Comparison of ENCODE assay signal across 8 cellular contexts in genomic region chr16:87909203-87909935, GRCh38. TPM values are rescaled to one million over a fixed set of nuclear protein-coding genes. Genes with fewer than 3 reads are reported as not detected.
DNase-seq lines count a peak whose midpoint lies in the region; ATAC-seq and TF ChIP-seq lines count a peak whose summit lies in the region.
"Not testable (repeated sequence)": the region's sequence is repeated elsewhere in the genome, so short reads cannot be mapped to it uniquely, and the experiment has no call there.

No MANE protein-coding gene starts in this region.

- ATAC-seq in GM19372 (IDR thresholded peaks at IDR 0.05; ENCODE audit: low read depth, unreplicated experiment) (peak; percentile 85), HG03432 (IDR thresholded peaks at IDR 0.05; ENCODE audit: unreplicated experiment) (peak; percentile 75), left lobe of liver (peak; percentile 41)

- not testable (repeated sequence) for H3K9me3 ChIP-seq in BLaER1

- peak overlapping the region; percentile 74 for H3K4me2 ChIP-seq in BLaER1

- H3K4me1 ChIP-seq in BLaER1 = peaks cover 74% of the 10 kb centered on the region

- H3K27me3 ChIP-seq in BLaER1 = peaks cover 11% of the 10 kb centered on the region; the same call in 1 of the 2 replicates

- not testable (repeated sequence) for H3K36me3 ChIP-seq in BLaER1

- H3K27ac ChIP-seq in BLaER1 = not testable (repeated sequence)

- H3K9ac ChIP-seq in BLaER1 = not testable (repeated sequence)

- peak; percentile 86 for TF ChIP-seq CTCF in choroid plexus epithelial cell (conservative IDR thresholded peaks at IDR 0.05; ENCODE audit: low read depth, low read length)

- not testable (repeated sequence) for H3K4me3 ChIP-seq in BLaER1; choroid plexus epithelial cell (ENCODE audit: low read depth, low read length)

- H4K20me1 ChIP-seq in BLaER1 = not testable (repeated sequence)

- DNase-seq in NCI-H82 treated with DMSO at 0.1 percent for 48 hours (lab: John Stamatoyannopoulos, UW; ENCODE audit: unreplicated experiment) = peak; percentile 46
- peak; percentile 79 to 85 for DNase-seq in activated CD4-positive, alpha-beta T cell treated with anti-CD3 and anti-CD28 coated beads, Interleukin-2, amount 50 U/mL, for 4 hours
- peak; percentile 55 for DNase-seq in choroid plexus epithelial cell (ENCODE audit: low read depth)
- DNase-seq in left lobe of liver (ENCODE audit: low spot score) = not testable (repeated sequence)
- DNase-seq in stimulated activated CD4-positive, alpha-beta T cell treated with anti-CD3 and anti-CD28 coated beads, Interleukin-4, amount 100 ng/mL, for 4 hours = peak; percentile 81 to 88

RNA-seq across cellular contexts. Expression of gene CA5A, which starts 27.0 kb away (rescaled TPM):
- total RNA-seq in left lobe of liver = 35.7 TPM

RNA-seq across cellular contexts. Expression of gene SLC7A5, which starts 40.1 kb away (rescaled TPM):
- 13.4 TPM for total RNA-seq in left lobe of liver

RNA-seq across cellular contexts. Expression of gene BANP, which starts 41.9 kb away (rescaled TPM):
- total RNA-seq in left lobe of liver = 22.4 TPM
